Comparison of ENCODE assay signal across 21 cellular contexts in genomic region chr3:137163958-137164357, GRCh38.
A peak's percentile ranks its signal among the peaks of the same experiment; 100 is the strongest.
DNase-seq lines count a peak whose midpoint lies in the region; ATAC-seq and TF ChIP-seq lines count a peak whose summit lies in the region.
"Had no signal": no experiment of that assay in that cellular context is flagged by ENCODE, and none has a peak within 500 bp of the region (broad histone marks: within the 10 kb centered on the region; RNA-seq: fewer than 3 reads in every experiment).

No MANE protein-coding gene starts in this region.

- H3K27me3 ChIP-seq in MM.1S (replicated peaks; ENCODE audit: insufficient read depth, low read length) (no peaks in the 10 kb centered on the region), muscle layer of duodenum (ENCODE audit: low read depth, low read length) (no peaks in the 10 kb centered on the region), skeletal muscle tissue (ENCODE audit: control insufficient read depth in 3 of 3, insufficient read depth in 3 of 3, low read length in 3 of 3) (no peaks in the 10 kb centered on the region)
- H3K27me3 ChIP-seq: right atrium auricular region had no signal

- H3K4me3 Mint-ChIP-seq in brain: no peak overlapping the region
- H3K4me3 Mint-ChIP-seq: activated CD8-positive, alpha-beta T cell treated with anti-CD3 and anti-CD28 coated beads, Interleukin-2, amount 10 ng/mL, durations not matched to agents 7 days and 5 days; CD4-positive, alpha-beta T cell; mesothelial cell of epicardium; stimulated activated effector memory CD8-positive, alpha-beta T cell treated with anti-CD3 and anti-CD28 coated beads, Interleukin-12 subunit alpha, Interleukin-12 subunit beta, amount 100 ng/mL, for 72 hours had no signal

- H3K9me3 Mint-ChIP-seq in brain: peaks cover 0 to 3% (median 0%) of the 10 kb centered on the region in 5 experiments
- H3K9me3 Mint-ChIP-seq: CD4-positive, alpha-beta T cell; mesothelial cell of epicardium; stimulated activated effector memory CD8-positive, alpha-beta T cell treated with anti-CD3 and anti-CD28 coated beads, Interleukin-12 subunit alpha, Interleukin-12 subunit beta, amount 100 ng/mL, for 72 hours; type B pancreatic cell had no signal

- H2AFZ ChIP-seq in MM.1S (ENCODE audit: low read length): peak overlapping the region; percentile 46

- no peaks in the 10 kb centered on the region for H4K20me1 ChIP-seq in MM.1S (ENCODE audit: insufficient read depth, low read length)

- no peak overlapping the region for H3K9ac ChIP-seq in MM.1S (ENCODE audit: low read length)
- H3K9ac ChIP-seq in skeletal muscle tissue (ENCODE audit: low read depth in 1 of 3, low read length in 3 of 3): no peak overlapping the region

- DNase-seq in MM.1S: peak; percentile 51
- DNase-seq in DMS153 treated with DMSO at 0.1 percent for 48 hours (lab: John Stamatoyannopoulos, UW; ENCODE audit: unreplicated experiment): no peak
- DNase-seq in DMS53 (lab: John Stamatoyannopoulos, UW): no peak
- no peak for DNase-seq in amniotic stem cell (lab: John Stamatoyannopoulos, UW)
- DNase-seq: activated CD8-positive, alpha-beta T cell treated with anti-CD3 and anti-CD28 coated beads, Interleukin-2, amount 10 ng/mL, durations not matched to agents 7 days and 5 days; activated naive CD4-positive, alpha-beta T cell treated with Interleukin-2 at 50 U/mL for 16 hours; activated T-cell treated with anti-CD3 and anti-CD28 coated beads, Interleukin-2, amount 50 U/mL, for 1 hour; CD4-positive, alpha-beta T cell; central memory CD4-positive, alpha-beta T cell; Karpas-422; NCI-H1930; NK-92 treated with Interleukin-12 subunit alpha and Interleukin-12 subunit beta, amount 100 ng/mL, for 24 hours had no signal

- H3F3A ChIP-seq in MM.1S (ENCODE audit: insufficient read depth, low read length): no peaks in the 10 kb centered on the region

- H3K27ac Mint-ChIP-seq in brain: peak overlapping the region in 3 of 5 experiments; percentile 4 to 69 (median 51)
- H3K27ac Mint-ChIP-seq: activated CD8-positive, alpha-beta T cell treated with anti-CD3 and anti-CD28 coated beads, Interleukin-2, amount 10 ng/mL, durations not matched to agents 7 days and 5 days; CD4-positive, alpha-beta T cell; stimulated activated effector memory CD8-positive, alpha-beta T cell treated with anti-CD3 and anti-CD28 coated beads, Interleukin-12 subunit alpha, Interleukin-12 subunit beta, amount 100 ng/mL, for 72 hours had no signal

- peaks cover 5% of the 10 kb centered on the region for H3K27me3 Mint-ChIP-seq in brain
- H3K27me3 Mint-ChIP-seq: type B pancreatic cell had no signal

- H3K4me2 ChIP-seq in MM.1S (ENCODE audit: low read depth, low read length): peak overlapping the region; percentile 43; the same call in 1 of the 2 replicates

- H3K9me2 ChIP-seq in MM.1S (replicated peaks; ENCODE audit: insufficient read depth, low read length): no peaks in the 10 kb centered on the region

- no peaks in the 10 kb centered on the region for H3K79me2 ChIP-seq in MM.1S (ENCODE audit: low read length)

- H3K36me3 Mint-ChIP-seq in brain: no peaks in the 10 kb centered on the region
- H3K36me3 Mint-ChIP-seq: mesothelial cell of epicardium; stimulated activated effector memory CD8-positive, alpha-beta T cell treated with anti-CD3 and anti-CD28 coated beads, Interleukin-12 subunit alpha, Interleukin-12 subunit beta, amount 100 ng/mL, for 72 hours; type B pancreatic cell had no signal

- H3K27ac ChIP-seq in MM.1S (ENCODE audit: low read length) (no peak overlapping the region; the same call in 1 of the 2 replicates), muscle layer of duodenum (ENCODE audit: low read length) (no peak overlapping the region), skeletal muscle tissue (ENCODE audit: low read depth, low read length) (no peak overlapping the region)

- no peak for ATAC-seq in HG03442 (IDR thresholded peaks at IDR 0.05; ENCODE audit: unreplicated experiment)
- ATAC-seq: activated CD8-positive, alpha-beta T cell treated with anti-CD3 and anti-CD28 coated beads, Interleukin-2, amount 10 ng/mL, durations not matched to agents 7 days and 5 days; esophagus mucosa; stimulated activated effector memory CD8-positive, alpha-beta T cell treated with anti-CD3 and anti-CD28 coated beads, Interleukin-12 subunit alpha, Interleukin-12 subunit beta, amount 100 ng/mL, for 72 hours had no signal

- H3K4me1 Mint-ChIP-seq in brain: peaks cover 29% of the 10 kb centered on the region
- H3K4me1 Mint-ChIP-seq: stimulated activated effector memory CD8-positive, alpha-beta T cell treated with anti-CD3 and anti-CD28 coated beads, Interleukin-12 subunit alpha, Interleukin-12 subunit beta, amount 100 ng/mL, for 72 hours had no signal

- TF ChIP-seq CTCF in MM.1S (IDR thresholded peaks at IDR 0.05; ENCODE audit: low read length) (no peak), brain (conservative IDR thresholded peaks at IDR 0.05) (no peak)

- no peaks in the 10 kb centered on the region for H3K9me3 ChIP-seq in MM.1S (replicated peaks; ENCODE audit: insufficient read depth, low read length)
- no peaks in the 10 kb centered on the region for H3K9me3 ChIP-seq in muscle layer of duodenum (ENCODE audit: control insufficient read depth in 1 of 2, low read length in 2 of 2)
- H3K9me3 ChIP-seq in skeletal muscle tissue (ENCODE audit: control insufficient read depth in 3 of 3, low read length in 3 of 3): no peaks in the 10 kb centered on the region
- H3K9me3 ChIP-seq: right atrium auricular region had no signal

- H3K36me3 ChIP-seq in MM.1S (replicated peaks; ENCODE audit: insufficient read depth, low read length) (no peaks in the 10 kb centered on the region), muscle layer of duodenum (ENCODE audit: control insufficient read depth in 1 of 2, insufficient read depth in 2 of 2, low read length in 2 of 2) (no peaks in the 10 kb centered on the region), skeletal muscle tissue (ENCODE audit: control insufficient read depth in 3 of 3, insufficient read depth in 3 of 3, low read length in 3 of 3) (no peaks in the 10 kb centered on the region)
- H3K36me3 ChIP-seq: right atrium auricular region had no signal

- H3K4me1 ChIP-seq in MM.1S (ENCODE audit: low read length): peaks cover 6% of the 10 kb centered on the region
- peaks cover 0 to 12% of the 10 kb centered on the region in 2 donors for H3K4me1 ChIP-seq in muscle layer of duodenum (ENCODE audit: control insufficient read depth in 1 of 2, insufficient read depth in 2 of 2, low read length in 2 of 2)
- H3K4me1 ChIP-seq in skeletal muscle tissue (ENCODE audit: control insufficient read depth in 3 of 3, insufficient read depth in 3 of 3, low read length in 3 of 3): peaks cover 0 to 3% (median 2%) of the 10 kb centered on the region in 3 donors
- H3K4me1 ChIP-seq: right atrium auricular region had no signal

- H3K4me3 ChIP-seq in MM.1S (ENCODE audit: low read length) (peak overlapping the region; percentile 11; the same call in 1 of the 2 replicates), muscle layer of duodenum (ENCODE audit: low read depth in 1 of 2, low read length in 2 of 2) (peak overlapping the region; percentile 21 to 33), skeletal muscle tissue (ENCODE audit: low read length in 3 of 3) (peak overlapping the region in 2 of 3 donors; percentile 25 to 48)
